8 cellular contexts compared by ENCODE assay signal in the genomic region with DNA sequence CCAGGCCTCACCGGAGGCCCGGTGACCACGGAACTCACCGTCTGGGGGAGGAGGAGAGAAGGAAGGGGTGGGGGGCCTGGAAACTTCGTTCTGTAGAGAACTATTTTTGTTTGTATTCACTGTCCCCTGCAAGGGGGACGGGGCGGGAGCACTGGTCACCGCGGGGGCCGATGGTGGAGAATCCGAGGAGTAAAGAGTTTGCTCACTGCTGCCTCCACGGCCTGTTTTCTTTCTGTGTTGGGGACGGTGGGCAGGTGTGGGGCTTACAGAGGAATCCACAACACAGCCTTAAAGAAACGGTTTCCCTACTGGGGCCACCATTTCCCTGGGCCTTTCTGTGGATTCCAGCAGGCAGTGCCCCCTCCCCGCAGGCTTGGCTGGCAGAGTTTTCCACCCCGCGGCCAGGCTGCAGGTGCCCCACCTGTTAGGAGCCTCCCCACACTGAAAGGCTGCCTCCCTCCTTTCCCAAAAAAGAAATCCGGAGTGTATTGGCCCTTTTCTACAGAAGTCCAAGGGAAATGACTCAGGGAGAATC.
DNase-seq lines count a peak whose midpoint lies in the region; ATAC-seq and TF ChIP-seq lines count a peak whose summit lies in the region.

No MANE protein-coding gene starts in this region.

- H3K9me3 Mint-ChIP-seq in memory B cell, result no peaks in the 10 kb centered on the region

- H3K36me3 ChIP-seq in right atrium auricular region (no peaks in the 10 kb centered on the region), adrenal gland (replicated peaks in 1 of 2) (no peaks in the 10 kb centered on the region)

- peaks cover 2% of the 10 kb centered on the region for H3K27me3 Mint-ChIP-seq in memory B cell

- peak in 1 of 2 donors; percentile 32 for TF ChIP-seq POLR2A in adrenal gland (IDR thresholded peaks at IDR 0.05)

- ATAC-seq in left ventricle myocardium superior (no peak), memory B cell (ENCODE audit: low read depth) (no peak), HG02642 (IDR thresholded peaks at IDR 0.05; ENCODE audit: poor library complexity, unreplicated experiment) (no peak)

- no peaks in the 10 kb centered on the region for H3K36me3 Mint-ChIP-seq in memory B cell

- H3K9me3 ChIP-seq in right atrium auricular region (no peaks in the 10 kb centered on the region), adrenal gland (replicated peaks in 1 of 3) (no peaks in the 10 kb centered on the region)

- 12 to 27% (median 14%) methylated on average over 16 to 18 of the region's 18 CpGs for WGBS in adrenal gland, 4 donors

- H3K4me3 ChIP-seq in right atrium auricular region, result peak overlapping the region; percentile 51 to 67
- peak overlapping the region in 3 of 4 donors; percentile 30 to 72 (median 37) for H3K4me3 ChIP-seq in adrenal gland

- H3K27ac ChIP-seq in right atrium auricular region (peak overlapping the region; percentile 32 to 68), adrenal gland (peak overlapping the region in 4 of 5 donors; percentile 7 to 91 (median 66))

- TF ChIP-seq CTCF in right atrium auricular region (IDR thresholded peaks at IDR 0.05) (no peak), adrenal gland (IDR thresholded peaks at IDR 0.05) (no peak)

- no peaks in the 10 kb centered on the region for H3K27me3 ChIP-seq in right atrium auricular region
- H3K27me3 ChIP-seq in adrenal gland, result no peaks in the 10 kb centered on the region

- DNase-seq in right atrium auricular region (ENCODE audit: low spot score) (no peak), left ventricle myocardium superior (no peak), adrenal gland (peak in 3 of 7 donors; percentile 30 to 40 (median 35)), memory B cell (ENCODE audit: low spot score in 2 of 2) (no peak), A172 (ENCODE audit: low spot score) (no peak), NCI-H1105 (lab: John Stamatoyannopoulos, UW) (no peak), NK-92 (lab: John Stamatoyannopoulos, UW; ENCODE audit: unreplicated experiment) (no peak)

- intact Hi-C loops in left ventricle myocardium superior (cut with micrococcal nuclease), result no loop called here
- intact Hi-C loops in adrenal gland (cut with DNase I), result no loop called here

- H3K27ac Mint-ChIP-seq in memory B cell, result peak overlapping the region; percentile 76

- peak overlapping the region; percentile 89 for H3K4me3 Mint-ChIP-seq in memory B cell

- peaks cover 12% of the 10 kb centered on the region for H3K4me1 Mint-ChIP-seq in memory B cell

- H3K4me1 ChIP-seq in right atrium auricular region (peaks cover 0 to 18% of the 10 kb centered on the region in 2 donors), adrenal gland (replicated peaks in 1 of 2) (peaks cover 14 to 41% of the 10 kb centered on the region in 2 donors)
